11 cellular contexts compared by ENCODE assay signal in genomic region chr1:26058052-26058595, GRCh38. TPM values are rescaled to one million over a fixed set of nuclear protein-coding genes. Genes with fewer than 3 reads are reported as not detected.
"Had no signal": no experiment of that assay in that cellular context is flagged by ENCODE, and none has a peak within 500 bp of the region (broad histone marks: within the 10 kb centered on the region; RNA-seq: fewer than 3 reads in every experiment).

No MANE protein-coding gene starts in this region.

- H3K27ac ChIP-seq: GM23248, HL-60 had no signal

- H3K36me3 Mint-ChIP-seq: IgD-negative memory B cell had no signal

- H3K4me3 ChIP-seq: GM23248, HAP-1 had no signal

- DNase-seq: GM23248, GOT3, H7, HFFc6, KG1 had no signal

- H3K4me1 ChIP-seq: HAP-1 had no signal

- H3K9ac ChIP-seq: GM23248 had no signal

- H3K9me3 ChIP-seq: HAP-1 had no signal

- H3K27ac Mint-ChIP-seq: HFFc6, IgD-negative memory B cell had no signal

- ATAC-seq: HCT116 had no signal

- H3K4me1 Mint-ChIP-seq: IgD-negative memory B cell had no signal

- H3K36me3 ChIP-seq: HAP-1 had no signal

- H2AFZ ChIP-seq: GM23248 had no signal

- H3K4me3 Mint-ChIP-seq: HFFc6, IgD-negative memory B cell had no signal

- H3K9me3 Mint-ChIP-seq: HFFc6 had no signal

RNA-seq across cellular contexts. Expression of gene TRIM63, which starts 9.3 kb away (rescaled TPM):
- total RNA-seq: GM23248, H4, HFFc6, HT1080 had no signal
- polyA plus RNA-seq: GM23248, IgD-negative memory B cell had no signal

RNA-seq across cellular contexts. Expression of gene SLC30A2, which starts 12.2 kb away (rescaled TPM):
- total RNA-seq: GM23248, H4, HFFc6, HT1080 had no signal
- polyA plus RNA-seq: IgD-negative memory B cell had no signal

RNA-seq across cellular contexts. Expression of gene EXTL1, which starts 36.5 kb away (rescaled TPM):
- total RNA-seq: H4, HT1080 had no signal
- polyA plus RNA-seq: IgD-negative memory B cell had no signal
